Comparison of ENCODE assay signal across 18 cellular contexts in the genomic region with DNA sequence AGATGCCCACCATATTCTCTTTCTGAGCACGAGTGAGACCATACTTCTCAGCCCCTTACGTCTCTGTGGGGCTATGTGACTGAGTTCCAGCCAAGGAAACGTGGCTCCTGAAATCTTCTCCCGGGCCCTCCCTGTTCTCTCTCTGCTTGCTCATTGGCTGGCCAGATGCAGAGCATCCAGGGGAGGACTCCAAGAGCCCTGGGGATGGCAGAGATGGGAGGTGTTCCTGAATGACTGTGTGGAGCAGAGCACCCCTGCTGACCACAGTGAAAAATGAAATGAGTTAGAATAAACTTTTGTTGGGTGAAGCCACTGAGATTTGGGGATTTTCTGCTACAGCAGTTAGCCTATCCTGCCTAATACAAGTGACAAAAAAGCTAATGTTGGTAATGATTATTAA. TPM values are rescaled to one million over a fixed set of nuclear protein-coding genes. Genes with fewer than 3 reads are reported as not detected.
DNase-seq lines count a peak whose midpoint lies in the region; ATAC-seq and TF ChIP-seq lines count a peak whose summit lies in the region.
"Had no signal": no experiment of that assay in that cellular context is flagged by ENCODE, and none has a peak within 500 bp of the region (broad histone marks: within the 10 kb centered on the region; RNA-seq: fewer than 3 reads in every experiment).

No MANE protein-coding gene starts in this region.

- H3K9ac ChIP-seq in mammary epithelial cell (ENCODE audit: insufficient read depth, low read length), result no peak overlapping the region

- in situ Hi-C loops in mammary epithelial cell (cut with MboI; ENCODE audit: low sequenced_read_pairs in 2 of 2), result no loop called here

- peaks cover 77% of the 10 kb centered on the region for H3K79me2 ChIP-seq in mammary epithelial cell (ENCODE audit: insufficient read depth, low read length)

- no peaks in the 10 kb centered on the region for H3K9me3 Mint-ChIP-seq in stimulated activated naive CD8-positive, alpha-beta T cell treated with anti-CD3 and anti-CD28 coated beads, Interleukin-15, amount 100 ng/mL, for 72 hours
- H3K9me3 Mint-ChIP-seq: nephron progenitor cell had no signal

- DNase-seq in mammary epithelial cell, result no peak
- no peak for DNase-seq in breast epithelium (ENCODE audit: low spot score in 2 of 2)
- no peak for DNase-seq in RWPE2 (ENCODE audit: low spot score)
- peak; percentile 64 for DNase-seq in dermis blood vessel endothelial cell
- no peak for DNase-seq in stimulated activated naive CD8-positive, alpha-beta T cell treated with anti-CD3 and anti-CD28 coated beads, Interleukin-15, amount 100 ng/mL, for 72 hours
- DNase-seq in esophagus squamous epithelium (lab: John Stamatoyannopoulos, UW), result no peak
- no peak for DNase-seq in NCI-H1417 (lab: John Stamatoyannopoulos, UW)
- no peak for DNase-seq in NCI-H345 (lab: John Stamatoyannopoulos, UW)
- DNase-seq: activated CD8-positive, alpha-beta memory T cell treated with anti-CD3 and anti-CD28 coated beads for 24 hours; amygdala; central memory CD4-positive, alpha-beta T cell; kidney; mesenchymal stem cell; NCI-H1105; nephron progenitor cell; stimulated activated CD4-positive, alpha-beta T cell treated with anti-CD3 and anti-CD28 coated beads, Interleukin-4, amount 100 ng/mL, for 1 hour had no signal

- 84% methylated on average over 4 of the region's 4 CpGs for WGBS in mammary epithelial cell (ENCODE audit: low coverage, missing lambda C conversion rate)
- WGBS in esophagus squamous epithelium, 2 donors, result 87 to 90% methylated on average over 3 to 4 of the region's 4 CpGs

- H3K4me3 ChIP-seq in mammary epithelial cell (replicated peaks in 1 of 3; ENCODE audit: insufficient read depth in 1 of 3, low read depth in 2 of 3, low read length in 3 of 3) (no peak overlapping the region), breast epithelium (no peak overlapping the region), RWPE2 (ENCODE audit: severe bottlenecking) (no peak overlapping the region), esophagus squamous epithelium (no peak overlapping the region)
- H3K4me3 ChIP-seq: skin epidermis had no signal

- H3K4me1 ChIP-seq in mammary epithelial cell (ENCODE audit: insufficient read depth, low read length) (peaks cover 15% of the 10 kb centered on the region), breast epithelium (no peaks in the 10 kb centered on the region), RWPE2 (ENCODE audit: insufficient read depth, poor library complexity, severe bottlenecking) (peaks cover 19% of the 10 kb centered on the region), esophagus squamous epithelium (peaks cover 0 to 6% (median 0%) of the 10 kb centered on the region in 3 donors)

- dilution Hi-C loops in mammary epithelial cell (cut with HindIII; ENCODE audit: low sequenced_read_pairs), result no loop called here

- intact Hi-C loops in mammary epithelial cell (cut with micrococcal nuclease) (no loop called here), breast epithelium (cut with DNase I; ENCODE audit: low total_unique reads) (no loop called here), esophagus squamous epithelium (cut with DNase I) (no loop called here)

- H2AFZ ChIP-seq in mammary epithelial cell (ENCODE audit: low read depth, low read length), result no peak overlapping the region

- ATAC-seq in RWPE2 (ENCODE audit: low read depth), result no peak
- ATAC-seq in stimulated activated naive CD8-positive, alpha-beta T cell treated with anti-CD3 and anti-CD28 coated beads, Interleukin-15, amount 100 ng/mL, for 72 hours, result peak; percentile 31

- CTCF ChIA-PET in mammary epithelial cell (lab: Charles Lee; ENCODE audit: low non-redundant PET), result no interaction called here

- no peaks in the 10 kb centered on the region for H3K27me3 Mint-ChIP-seq in stimulated activated naive CD8-positive, alpha-beta T cell treated with anti-CD3 and anti-CD28 coated beads, Interleukin-15, amount 100 ng/mL, for 72 hours

- peak overlapping the region; percentile 72 for H3K27ac ChIP-seq in mammary epithelial cell (ENCODE audit: insufficient read depth, low read depth, low read length)
- H3K27ac ChIP-seq in breast epithelium, result peak overlapping the region in 1 of 2 donors; percentile 69
- peak overlapping the region; percentile 80 for H3K27ac ChIP-seq in RWPE2 (ENCODE audit: poor library complexity, severe bottlenecking)
- H3K27ac ChIP-seq in esophagus squamous epithelium, result no peak overlapping the region

- H4K20me1 ChIP-seq in mammary epithelial cell (ENCODE audit: insufficient read depth, low read length), result no peaks in the 10 kb centered on the region

- TF ChIP-seq POLR2A in breast epithelium (IDR thresholded peaks at IDR 0.05) (no peak), esophagus squamous epithelium (IDR thresholded peaks at IDR 0.05) (no peak)

- no TSS peak for BruUV-seq in mammary epithelial cell (replicated peaks; lab: Mats Ljungman, UMichigan)

- TF ChIP-seq CTCF in mammary epithelial cell (conservative IDR thresholded peaks at IDR 0.05 in 1 of 2, IDR thresholded peaks at IDR 0.05 in 1 of 2; ENCODE audit: extremely low read depth in 1 of 2, insufficient read depth in 1 of 2, low read depth in 1 of 2, low read length in 2 of 2) (no peak), breast epithelium (IDR thresholded peaks at IDR 0.05) (no peak), RWPE2 (IDR thresholded peaks at IDR 0.05; ENCODE audit: poor library complexity, severe bottlenecking) (no peak), esophagus squamous epithelium (IDR thresholded peaks at IDR 0.05) (no peak)

- H3K27me3 ChIP-seq in mammary epithelial cell (ENCODE audit: insufficient read depth, low read length) (no peaks in the 10 kb centered on the region), breast epithelium (no peaks in the 10 kb centered on the region), RWPE2 (ENCODE audit: insufficient read depth, poor library complexity, severe bottlenecking) (no peaks in the 10 kb centered on the region), esophagus squamous epithelium (no peaks in the 10 kb centered on the region)

- peaks cover 42% of the 10 kb centered on the region for H3K4me1 Mint-ChIP-seq in stimulated activated naive CD8-positive, alpha-beta T cell treated with anti-CD3 and anti-CD28 coated beads, Interleukin-15, amount 100 ng/mL, for 72 hours

- H3K4me3 Mint-ChIP-seq in stimulated activated naive CD8-positive, alpha-beta T cell treated with anti-CD3 and anti-CD28 coated beads, Interleukin-15, amount 100 ng/mL, for 72 hours, result no peak overlapping the region
- H3K4me3 Mint-ChIP-seq: nephron progenitor cell had no signal

- H3K27ac Mint-ChIP-seq in stimulated activated naive CD8-positive, alpha-beta T cell treated with anti-CD3 and anti-CD28 coated beads, Interleukin-15, amount 100 ng/mL, for 72 hours, result peak overlapping the region in 1 of 2 donors; percentile 3
- H3K27ac Mint-ChIP-seq: nephron progenitor cell, progenitor cell of endocrine pancreas had no signal

- H3K9me3 ChIP-seq in mammary epithelial cell (replicated peaks; ENCODE audit: insufficient read depth, low read length), result no peaks in the 10 kb centered on the region
- H3K9me3 ChIP-seq in breast epithelium, result no peaks in the 10 kb centered on the region
- no peaks in the 10 kb centered on the region for H3K9me3 ChIP-seq in RWPE2 (ENCODE audit: severe bottlenecking)
- no peaks in the 10 kb centered on the region for H3K9me3 ChIP-seq in esophagus squamous epithelium

- no peak overlapping the region for H3K4me2 ChIP-seq in mammary epithelial cell (ENCODE audit: insufficient read depth, low read depth, low read length)

- H3K36me3 ChIP-seq in mammary epithelial cell (ENCODE audit: insufficient read depth, low read length) (peaks cover 40% of the 10 kb centered on the region), breast epithelium (no peaks in the 10 kb centered on the region), RWPE2 (ENCODE audit: low read depth) (peaks cover 66% of the 10 kb centered on the region), esophagus squamous epithelium (peaks cover 0 to 63% (median 11%) of the 10 kb centered on the region in 3 donors)

RNA-seq across cellular contexts. Expression of gene KIAA0040, which starts 23.8 kb away (rescaled TPM):
- total RNA-seq in mammary epithelial cell, result 10 to 100 TPM; 34.3 to 75.0 TPM
- 87.6 TPM for polyA plus RNA-seq in mammary epithelial cell
- polyA minus RNA-seq in mammary epithelial cell, result 83.3 TPM
- total RNA-seq in breast epithelium, result 100 to 1,000 TPM in 1 of 3 donors, 10 to 100 TPM in 2; 43.6 to 160 (median 56.9) TPM
- 20.8 and 25.7 TPM in 2 replicates for total RNA-seq in dermis blood vessel endothelial cell
- total RNA-seq in esophagus squamous epithelium, result 10 to 100 TPM in 2 of 4 donors, 1 to 10 TPM in 2; 3.3 to 22.7 (median 10.3) TPM

Comparison
In these comparisons a context has a peak if more than half of its experiments do, and no peak if none do; other contexts are left out.
1. H3K27ac ChIP-seq: peak in mammary epithelial cell (single experiment) and RWPE2 (single experiment); none in esophagus squamous epithelium (0 of 4).